In the genomic region with DNA sequence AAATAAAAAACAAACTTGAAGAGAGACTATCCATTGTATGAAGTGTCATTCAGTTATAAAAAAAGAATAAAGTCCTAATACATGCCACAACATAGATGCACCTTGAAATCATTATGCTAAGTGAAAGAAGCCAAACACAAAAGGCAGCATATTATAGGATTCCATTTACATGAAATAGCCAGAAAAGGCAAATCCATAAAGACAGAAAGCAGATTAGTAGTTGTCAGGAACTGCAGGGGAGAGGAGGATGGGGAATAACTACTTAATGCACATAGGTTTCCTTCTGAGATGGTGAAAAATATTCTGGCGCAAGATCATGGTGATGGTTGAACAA, we compare ENCODE assay signal across 9 cellular contexts. TPM values are rescaled to one million over a fixed set of nuclear protein-coding genes. Genes with fewer than 3 reads are reported as not detected.
DNase-seq lines count a peak whose midpoint lies in the region; ATAC-seq, FAIRE-seq and TF ChIP-seq lines count a peak whose summit lies in the region.
"Had no signal": no experiment of that assay in that cellular context is flagged by ENCODE, and none has a peak within 500 bp of the region (broad histone marks: within the 10 kb centered on the region; RNA-seq: fewer than 3 reads in every experiment).

No MANE protein-coding gene starts in this region.

- H3K27me3 ChIP-seq in right atrium auricular region (no peaks in the 10 kb centered on the region), endothelial cell of umbilical vein (ENCODE audit: control insufficient read depth in 2 of 2, insufficient read depth in 2 of 2, low read length in 2 of 2) (peaks cover 2% of the 10 kb centered on the region in 2 experiments)

- no peak overlapping the region for H3K9ac ChIP-seq in endothelial cell of umbilical vein (replicated peaks; ENCODE audit: extremely low read depth, insufficient read depth, low read length)

- intact Hi-C loops in cardiac septum (cut with DNase I): no loop called here
- intact Hi-C loops in endothelial cell of umbilical vein (cut with micrococcal nuclease): no loop called here
- intact Hi-C loops in head of caudate nucleus (cut with DNase I): no loop called here

- H3K27ac ChIP-seq in right atrium auricular region (no peak overlapping the region), endothelial cell of umbilical vein (ENCODE audit: insufficient read depth, low read depth, low read length) (no peak overlapping the region)

- H3K4me1 ChIP-seq in right atrium auricular region: no peaks in the 10 kb centered on the region
- no peaks in the 10 kb centered on the region for H3K4me1 ChIP-seq in endothelial cell of umbilical vein (ENCODE audit: control insufficient read depth, extremely low read depth, insufficient read depth, low read length)

- no peak for TF ChIP-seq CTCF in right atrium auricular region (IDR thresholded peaks at IDR 0.05)
- TF ChIP-seq CTCF in endothelial cell of umbilical vein (IDR thresholded peaks at IDR 0.05; ENCODE audit: extremely low read depth in 1 of 2, insufficient read depth in 1 of 2, low read depth in 1 of 2, low read length in 2 of 2): no peak

- POLR2A ChIA-PET in endothelial cell of umbilical vein (lab: Charles Lee): no interaction called here

- no peak for TF ChIP-seq POLR2A in endothelial cell of umbilical vein (IDR thresholded peaks at IDR 0.05; ENCODE audit: low read depth, low read length)

- no peaks in the 10 kb centered on the region for H4K20me1 ChIP-seq in endothelial cell of umbilical vein (replicated peaks; ENCODE audit: control insufficient read depth, extremely low read depth, insufficient read depth, low read length)

- peak; percentile 37 for ATAC-seq in HG03432 (IDR thresholded peaks at IDR 0.05; ENCODE audit: unreplicated experiment)

- DNase-seq in right atrium auricular region (ENCODE audit: low spot score): no peak
- no peak for DNase-seq in cardiac septum (ENCODE audit: low spot score)
- no peak for DNase-seq in endothelial cell of umbilical vein (ENCODE audit: low read depth, low spot score)
- DNase-seq in urothelium cell line (ENCODE audit: low spot score): no peak
- DNase-seq in GM19239 (ENCODE audit: insufficient read length, low spot score): no peak
- no peak for DNase-seq in head of caudate nucleus
- no peak for DNase-seq in SIG-M5 treated with dmso at 0.1 percent for 504 hours (lab: John Stamatoyannopoulos, UW; ENCODE audit: unreplicated experiment)
- DNase-seq: endodermal cell had no signal

- dilution Hi-C loops in endothelial cell of umbilical vein (cut with MboI; ENCODE audit: extremely low pct_ligation_motif_present, low sequenced_read_pairs): no loop called here

- FAIRE-seq in endothelial cell of umbilical vein (lab: Jason Lieb, UNC) (no peak), urothelium cell line (lab: Jason Lieb, UNC) (peak; percentile 58), GM19239 (lab: Jason Lieb, UNC) (no peak)

- CTCF ChIA-PET in endothelial cell of umbilical vein (lab: Charles Lee): interaction anchor here (0.9 to 1.4 kb wide), 2 partner anchors 22 to 181 kb away, joined by 4 read pairs; no protein-coding TSS in a partner anchor

- peak overlapping the region; percentile 71 for H3K4me2 ChIP-seq in endothelial cell of umbilical vein (ENCODE audit: insufficient read depth, low read length)

- H3K79me2 ChIP-seq in endothelial cell of umbilical vein (ENCODE audit: control insufficient read depth, insufficient read depth, low read length): no peaks in the 10 kb centered on the region

- no TSS peak for BruUV-seq in endothelial cell of umbilical vein (replicated peaks; lab: Mats Ljungman, UMichigan)

- H2AFZ ChIP-seq in endothelial cell of umbilical vein (ENCODE audit: low read depth, low read length): peak overlapping the region; percentile 76

- H3K4me3 ChIP-seq in right atrium auricular region: peak overlapping the region; percentile 1 to 33
- H3K4me3 ChIP-seq in endothelial cell of umbilical vein (replicated peaks in 1 of 3; ENCODE audit: insufficient read depth in 1 of 3, low read depth in 1 of 3, low read length in 3 of 3): peak overlapping the region in 2 of 3 experiments; percentile 24 to 42

- no peaks in the 10 kb centered on the region for H3K9me3 ChIP-seq in right atrium auricular region
- no peaks in the 10 kb centered on the region for H3K9me3 ChIP-seq in endothelial cell of umbilical vein (replicated peaks; ENCODE audit: control insufficient read depth, insufficient read depth, low read length)

- H3K36me3 ChIP-seq in right atrium auricular region (no peaks in the 10 kb centered on the region), endothelial cell of umbilical vein (ENCODE audit: control insufficient read depth in 2 of 2, extremely low read depth in 1 of 2, insufficient read depth in 2 of 2, low read length in 2 of 2) (no peaks in the 10 kb centered on the region)

- H3K9me1 ChIP-seq in endothelial cell of umbilical vein (replicated peaks; ENCODE audit: control insufficient read depth, extremely low read depth, insufficient read depth, low read length): no peaks in the 10 kb centered on the region

TF ChIP-seq in endothelial cell of umbilical vein, 7 proteins besides CTCF, POLR2A, EP300 and RAD21:
- TF ChIP-seq JUN (IDR thresholded peaks at IDR 0.05; ENCODE audit: borderline replicate concordance, insufficient read depth, insufficient read length, low read depth): no peak
- TF ChIP-seq EZH2 (IDR thresholded peaks at IDR 0.05; ENCODE audit: borderline replicate concordance, low read depth, low read length, severe bottlenecking): no peak
- no peak for TF ChIP-seq GATA2 (IDR thresholded peaks at IDR 0.05; ENCODE audit: insufficient read depth, insufficient read length, low read depth, low read length)
- no peak for TF ChIP-seq FOS (IDR thresholded peaks at IDR 0.05; ENCODE audit: borderline replicate concordance, insufficient read depth, low read length)
- TF ChIP-seq POLR2AphosphoS5 (IDR thresholded peaks at IDR 0.05; ENCODE audit: insufficient read depth, low read depth, low read length): no peak
- no peak for TF ChIP-seq MYC (IDR thresholded peaks at IDR 0.05; ENCODE audit: low read depth, low read length)
- TF ChIP-seq MAX (IDR thresholded peaks at IDR 0.05; ENCODE audit: insufficient read depth, insufficient read length): no peak

RNA-seq across cellular contexts. Expression of gene PON1, which starts 6.6 kb away (rescaled TPM):
- total RNA-seq in right atrium auricular region (not detected), cardiac septum (not detected), endothelial cell of umbilical vein (not detected in 2 replicates)
- not detected in 2 replicates for polyA plus RNA-seq in endothelial cell of umbilical vein
- polyA plus RNA-seq in endothelial cell of umbilical vein (2011; cell fraction: cytosol; rRNA removed): not detected in 2 replicates
- polyA plus RNA-seq in endothelial cell of umbilical vein (2011; cell fraction: nucleus; rRNA removed): 0.11 and 0.49 TPM in 2 replicates
- not detected in 2 replicates for polyA plus RNA-seq in endothelial cell of umbilical vein (2012)
- not detected in 2 replicates for polyA minus RNA-seq in endothelial cell of umbilical vein
- polyA minus RNA-seq in endothelial cell of umbilical vein (2011; cell fraction: cytosol; rRNA and poly(A)+ RNA removed): not detected
- polyA minus RNA-seq in endothelial cell of umbilical vein (2011; cell fraction: nucleus; rRNA and poly(A)+ RNA removed): not detected in 2 replicates
